Comparison of ENCODE assay signal across 14 cellular contexts in the genomic region with DNA sequence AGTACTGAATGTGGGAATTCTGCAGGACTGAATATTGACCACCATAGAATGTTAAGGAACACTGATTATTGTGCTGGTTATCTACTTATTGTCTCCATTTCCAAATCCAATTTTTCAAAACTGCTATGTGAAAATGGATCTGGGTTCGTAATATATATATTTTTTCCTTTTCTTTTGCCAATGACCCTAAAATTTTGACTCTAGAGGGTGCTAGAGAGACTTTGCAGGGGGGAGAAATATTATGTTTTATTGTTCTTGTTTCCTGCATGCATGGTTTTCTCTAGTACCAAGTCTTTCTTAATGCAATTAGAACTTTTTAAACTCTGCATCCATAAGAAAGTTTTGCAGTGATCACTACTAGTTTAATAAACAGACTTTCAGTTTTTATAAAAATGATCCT.
DNase-seq lines count a peak whose midpoint lies in the region; ATAC-seq and TF ChIP-seq lines count a peak whose summit lies in the region.
"Had no signal": no experiment of that assay in that cellular context is flagged by ENCODE, and none has a peak within 500 bp of the region (broad histone marks: within the 10 kb centered on the region; RNA-seq: fewer than 3 reads in every experiment).

No MANE protein-coding gene starts in this region.

- no peak overlapping the region for H3K27ac Mint-ChIP-seq in neural progenitor cell
- H3K27ac Mint-ChIP-seq: activated CD4-positive, alpha-beta T cell treated with anti-CD3 and anti-CD28 coated beads, Interleukin-2, amount 10 ng/mL, durations not matched to agents 24 days and 14 days; immature natural killer cell; T-helper 1 cell treated with Interleukin-12 subunit alpha and Interleukin-12 subunit beta and Interleukin-4 antibody, amounts not matched to agents 30 μg/mL and 1 μg/mL, for 36 hours had no signal

- no peaks in the 10 kb centered on the region for H4K20me1 ChIP-seq in neural progenitor cell (ENCODE audit: low read depth)

- ATAC-seq in HG03457 (IDR thresholded peaks at IDR 0.05; ENCODE audit: unreplicated experiment) (no peak), GM21447 (IDR thresholded peaks at IDR 0.05; ENCODE audit: unreplicated experiment) (no peak)

- no peaks in the 10 kb centered on the region for H3K27me3 ChIP-seq in adipocyte (replicated peaks; ENCODE audit: control insufficient read depth, insufficient read depth, low read length)
- no peaks in the 10 kb centered on the region for H3K27me3 ChIP-seq in neural progenitor cell
- H3K27me3 ChIP-seq: suprapubic skin had no signal

- H3K27ac ChIP-seq in neural progenitor cell, result no peak overlapping the region
- H3K27ac ChIP-seq: suprapubic skin had no signal

- H3K4me3 Mint-ChIP-seq in neural progenitor cell, result no peak overlapping the region
- H3K4me3 Mint-ChIP-seq: activated CD4-positive, alpha-beta T cell treated with anti-CD3 and anti-CD28 coated beads, Interleukin-2, amount 10 ng/mL, durations not matched to agents 24 days and 14 days; immature natural killer cell; T-helper 1 cell treated with Interleukin-12 subunit alpha and Interleukin-12 subunit beta and Interleukin-4 antibody, amounts not matched to agents 30 μg/mL and 1 μg/mL, for 36 hours had no signal

- H3K4me1 Mint-ChIP-seq in neural progenitor cell, result no peaks in the 10 kb centered on the region
- H3K4me1 Mint-ChIP-seq: activated CD4-positive, alpha-beta T cell treated with anti-CD3 and anti-CD28 coated beads, Interleukin-2, amount 10 ng/mL, durations not matched to agents 24 days and 14 days; immature natural killer cell had no signal

- peak; percentile 8 for DNase-seq in DMS 273 (lab: John Stamatoyannopoulos, UW; ENCODE audit: unreplicated experiment)
- no peak for DNase-seq in DMS 273 treated with DMSO at 0.1 percent for 48 hours (lab: John Stamatoyannopoulos, UW)
- DNase-seq in Kasumi-1 (lab: John Stamatoyannopoulos, UW), result peak; percentile 22 to 46
- peak; percentile 39 for DNase-seq in adipocyte (ENCODE audit: low read depth)
- DNase-seq in neural progenitor cell (ENCODE audit: low spot score), result no peak
- DNase-seq in ecto neural progenitor cell (ENCODE audit: low spot score), result no peak
- DNase-seq: 8988T; activated CD4-positive, alpha-beta T cell treated with anti-CD3 and anti-CD28 coated beads, Interleukin-2, amount 10 ng/mL, durations not matched to agents 24 days and 14 days; anterior cingulate cortex; immature natural killer cell had no signal

- no peak overlapping the region for H3K9ac ChIP-seq in adipocyte (ENCODE audit: low read length)
- no peak overlapping the region for H3K9ac ChIP-seq in neural progenitor cell

- no peaks in the 10 kb centered on the region for H3K4me1 ChIP-seq in adipocyte (ENCODE audit: control insufficient read depth, insufficient read depth, low read length)
- no peaks in the 10 kb centered on the region for H3K4me1 ChIP-seq in neural progenitor cell
- H3K4me1 ChIP-seq: suprapubic skin had no signal

- no peaks in the 10 kb centered on the region for H3K36me3 Mint-ChIP-seq in neural progenitor cell

- H3K36me3 ChIP-seq in adipocyte (ENCODE audit: control insufficient read depth, insufficient read depth, low read length, severe bottlenecking) (no peaks in the 10 kb centered on the region), neural progenitor cell (no peaks in the 10 kb centered on the region)
- H3K36me3 ChIP-seq: suprapubic skin had no signal

- peak; percentile 39 for TF ChIP-seq CTCF in neural progenitor cell (IDR thresholded peaks at IDR 0.05)

- H3K9me3 Mint-ChIP-seq in neural progenitor cell, result peaks cover 3% of the 10 kb centered on the region
- H3K9me3 Mint-ChIP-seq: T-helper 1 cell treated with Interleukin-12 subunit alpha and Interleukin-12 subunit beta and Interleukin-4 antibody, amounts not matched to agents 30 μg/mL and 1 μg/mL, for 36 hours had no signal

- H3K4me3 ChIP-seq in adipocyte (ENCODE audit: low read length) (no peak overlapping the region), neural progenitor cell (no peak overlapping the region)
- H3K4me3 ChIP-seq: suprapubic skin had no signal

- no peaks in the 10 kb centered on the region for H3K79me2 ChIP-seq in neural progenitor cell (ENCODE audit: low read depth)

- H3K27me3 Mint-ChIP-seq in neural progenitor cell (ENCODE audit: insufficient read depth, low read depth), result no peaks in the 10 kb centered on the region
- H3K27me3 Mint-ChIP-seq: activated CD4-positive, alpha-beta T cell treated with anti-CD3 and anti-CD28 coated beads, Interleukin-2, amount 10 ng/mL, durations not matched to agents 24 days and 14 days had no signal

- H2AFZ ChIP-seq in neural progenitor cell (replicated peaks), result no peak overlapping the region

- H3K9me3 ChIP-seq in adipocyte (ENCODE audit: control insufficient read depth, low read length) (no peaks in the 10 kb centered on the region), neural progenitor cell (ENCODE audit: low read depth) (no peaks in the 10 kb centered on the region)
- H3K9me3 ChIP-seq: suprapubic skin had no signal

- no peaks in the 10 kb centered on the region for H3F3A ChIP-seq in neural progenitor cell (ENCODE audit: low read depth)

- H3K4me2 ChIP-seq in neural progenitor cell, result no peak overlapping the region

Comparison
In these comparisons a context has a peak if more than half of its experiments do, and no peak if none do; other contexts are left out.
1. DNase-seq: peak in DMS 273 (single experiment), Kasumi-1 (2 of 2) and adipocyte (single experiment); none in DMS 273 treated with DMSO at 0.1 percent for 48 hours (single experiment), neural progenitor cell (single experiment) and ecto neural progenitor cell (single experiment).